1 cellular context compared by ENCODE assay signal in the genomic region with DNA sequence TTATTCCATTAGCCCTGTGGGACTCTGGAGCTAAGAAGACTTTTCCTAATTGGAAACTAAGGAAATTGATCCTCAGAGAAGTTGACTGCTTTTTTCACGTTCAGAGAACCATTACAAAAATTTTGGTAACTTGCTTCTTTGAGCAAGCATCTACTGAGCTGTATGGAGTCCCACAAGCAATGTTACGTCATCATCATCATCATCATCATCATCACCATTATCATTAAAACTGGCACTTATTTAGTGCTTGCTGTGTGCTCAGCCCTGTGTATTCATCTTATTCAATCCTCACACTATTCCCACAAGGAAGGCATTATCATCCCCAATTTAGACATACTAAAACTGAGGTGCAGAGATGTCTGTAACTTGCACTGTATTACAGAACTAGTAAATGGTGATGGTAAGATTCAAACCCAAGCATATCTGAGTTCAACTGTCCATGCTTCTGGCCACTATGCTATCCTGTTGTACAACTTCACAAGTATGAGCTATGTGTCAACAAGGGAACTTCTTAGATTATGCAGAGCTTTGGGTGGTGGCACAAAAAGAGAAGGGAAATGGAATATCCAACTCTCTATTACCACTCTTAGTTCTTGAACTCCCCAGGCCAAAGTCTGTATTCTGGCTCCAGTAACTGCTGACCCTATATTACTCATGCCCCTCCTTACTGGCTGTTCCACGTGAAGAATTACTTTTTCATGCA.
TF ChIP-seq lines count a peak whose summit lies in the region.

No MANE protein-coding gene starts in this region.

TF ChIP-seq in HepG2, 621 proteins besides CTCF, POLR2A, EP300 and RAD21:
- TF ChIP-seq ATF7 (IDR thresholded peaks at IDR 0.05) = peak; percentile 93
- TF ChIP-seq ATF7 (CRISPR knock-in tag; IDR thresholded peaks at IDR 0.05) = no peak
- no peak for TF ChIP-seq MYC (CRISPR knock-in tag; IDR thresholded peaks at IDR 0.05; ENCODE audit: borderline replicate concordance)
- TF ChIP-seq TIGD3 (CRISPR knock-in tag; IDR thresholded peaks at IDR 0.05; ENCODE audit: borderline replicate concordance) = no peak
- TF ChIP-seq, protein P1, sequence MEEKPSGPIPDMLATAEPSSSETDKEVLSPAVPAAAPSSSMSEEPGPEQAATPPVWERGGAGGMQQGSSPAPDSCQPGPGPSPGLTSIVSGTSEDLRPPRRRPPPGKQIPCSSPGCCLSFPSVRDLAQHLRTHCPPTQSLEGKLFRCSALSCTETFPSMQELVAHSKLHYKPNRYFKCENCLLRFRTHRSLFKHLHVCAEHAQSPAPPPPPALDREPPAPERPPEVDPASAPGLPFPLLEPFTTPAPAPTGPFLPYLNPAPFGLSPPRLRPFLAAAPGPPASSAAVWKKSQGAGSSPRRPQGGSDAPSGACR (CRISPR knock-in tag; IDR thresholded peaks at IDR 0.05) = no peak
- TF ChIP-seq, protein P2, sequence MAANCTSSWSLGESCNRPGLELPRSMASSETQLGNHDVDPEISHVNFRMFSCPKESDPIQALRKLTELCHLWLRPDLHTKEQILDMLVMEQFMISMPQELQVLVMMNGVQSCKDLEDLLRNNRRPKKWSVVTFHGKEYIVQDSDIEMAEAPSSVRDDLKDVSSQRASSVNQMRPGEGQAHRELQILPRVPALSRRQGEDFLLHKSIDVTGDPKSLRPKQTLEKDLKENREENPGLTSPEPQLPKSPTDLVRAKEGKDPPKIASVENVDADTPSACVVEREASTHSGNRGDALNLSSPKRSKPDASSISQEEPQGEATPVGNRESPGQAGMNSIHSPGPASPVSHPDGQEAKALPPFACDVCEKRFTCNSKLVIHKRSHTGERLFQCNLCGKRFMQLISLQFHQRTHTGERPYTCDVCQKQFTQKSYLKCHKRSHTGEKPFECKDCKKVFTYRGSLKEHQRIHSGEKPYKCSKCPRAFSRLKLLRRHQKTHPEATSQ (CRISPR knock-in tag; IDR thresholded peaks at IDR 0.05; ENCODE audit: borderline replicate concordance) = no peak
- no peak for TF ChIP-seq ZNF790 (CRISPR knock-in tag; IDR thresholded peaks at IDR 0.05; ENCODE audit: borderline replicate concordance)
- TF ChIP-seq ZNF816 (CRISPR knock-in tag; IDR thresholded peaks at IDR 0.05; ENCODE audit: borderline replicate concordance) = no peak
- TF ChIP-seq CREB1 (IDR thresholded peaks at IDR 0.05) = peak; percentile 93
- TF ChIP-seq CREB1 (CRISPR knock-in tag; IDR thresholded peaks at IDR 0.05) = no peak
- TF ChIP-seq SALL1 (CRISPR knock-in tag; IDR thresholded peaks at IDR 0.05) = no peak
TF ChIP-seq in HepG2: peak in this region for 2.
